36 cellular contexts compared by ENCODE assay signal in genomic region chr3:158430448-158430847, GRCh38.
A peak's percentile ranks its signal among the peaks of the same experiment; 100 is the strongest.
DNase-seq lines count a peak whose midpoint lies in the region; ATAC-seq, FAIRE-seq and TF ChIP-seq lines count a peak whose summit lies in the region.
"Had no signal": no experiment of that assay in that cellular context is flagged by ENCODE, and none has a peak within 500 bp of the region (broad histone marks: within the 10 kb centered on the region; RNA-seq: fewer than 3 reads in every experiment).

No MANE protein-coding gene starts in this region.

- no peak overlapping the region for H3K4me2 ChIP-seq in SK-N-SH
- H3K4me2 ChIP-seq in GM12878 (ENCODE audit: control insufficient read depth, insufficient read depth) = no peak overlapping the region

- H3K27me3 ChIP-seq in SK-N-SH (ENCODE audit: insufficient read depth) (no peaks in the 10 kb centered on the region), GM12878 (replicated peaks in 1 of 2; ENCODE audit: control insufficient read depth in 2 of 2, insufficient read depth in 2 of 2, low read length in 1 of 2) (no peaks in the 10 kb centered on the region)
- H3K27me3 ChIP-seq: cardiac muscle cell, esophagus squamous epithelium, neutrophil, sigmoid colon, SJSA1 had no signal

- no peak for TF ChIP-seq EP300 in SK-N-SH (IDR thresholded peaks at IDR 0.05; ENCODE audit: borderline replicate concordance in 1 of 2, low read depth in 1 of 2, low read length in 1 of 2)
- no peak for TF ChIP-seq EP300 in GM12878 (IDR thresholded peaks at IDR 0.05; ENCODE audit: borderline replicate concordance in 1 of 2, control insufficient read depth in 1 of 2, low read depth in 2 of 2, low read length in 2 of 2)

- no peaks in the 10 kb centered on the region for H3F3A ChIP-seq in SK-N-SH (replicated peaks; ENCODE audit: insufficient read depth)

- H3K4me3 Mint-ChIP-seq in type B pancreatic cell = no peak overlapping the region
- H3K4me3 Mint-ChIP-seq: activated CD4-positive, alpha-beta memory T cell treated with anti-CD3 and anti-CD28 coated beads for 36 hours; activated naive CD4-positive, alpha-beta T cell treated with anti-CD3 and anti-CD28 coated beads, Interleukin-2, amount 50 U/mL, for 24 hours; activated T-helper 17 cell treated with anti-CD3 and anti-CD28 coated beads, Interleukin-2, amount 50 U/mL, for 72 hours; B cell; CD8-positive, alpha-beta T cell; memory B cell; stimulated activated memory B cell treated with anti-CD40 and anti-IgM and Interleukin-4, amounts not matched to agents 10 μg/mL and 1 μg/mL and 100 μg/mL, for 72 hours had no signal

- intact Hi-C loops in GM12878 (cut with micrococcal nuclease; ENCODE audit: unreplicated experiment) = loop anchor here (5.0 kb wide), 2 partner anchors 118 to 323 kb away; partner anchors contain the start of gene SHOX2

- in situ Hi-C loops in GM12878 (cut with MboI) = loop anchor here (5.0 kb wide), 1 partner anchor 563 kb away; no protein-coding TSS in a partner anchor

- H3K27ac ChIP-seq in SK-N-SH (ENCODE audit: low read depth in 2 of 2, low read length in 1 of 2) (peak overlapping the region in 1 of 2 experiments; percentile 22; a peak in 1 of 4 replicates), GM12878 (ENCODE audit: control insufficient read depth, insufficient read depth) (no peak overlapping the region)
- H3K27ac ChIP-seq: cardiac muscle cell, esophagus squamous epithelium, neutrophil, psoas muscle, sigmoid colon, SJSA1 had no signal

- BruUV-seq in GM12878 (replicated peaks; lab: Mats Ljungman, UMichigan) = no TSS peak

- H3K4me3 ChIP-seq in SK-N-SH (ENCODE audit: low read depth in 2 of 2, low read length in 1 of 2) (no peak overlapping the region), GM12878 (no peak overlapping the region)
- H3K4me3 ChIP-seq: cardiac muscle cell, esophagus squamous epithelium, psoas muscle, sigmoid colon, SJSA1 had no signal

- POLR2A ChIA-PET in SK-N-SH (lab: Yijun Ruan, JAX) = no interaction called here
- POLR2A ChIA-PET in GM12878 (lab: Charles Lee) = no interaction called here

- H3K9ac ChIP-seq in SK-N-SH (no peak overlapping the region), GM12878 (ENCODE audit: control insufficient read depth, insufficient read depth, low read length) (no peak overlapping the region)

- TF ChIP-seq CTCF in SK-N-SH (IDR thresholded peaks at IDR 0.05) (no peak), GM12878 (IDR thresholded peaks at IDR 0.05 in 2 of 3, conservative IDR thresholded peaks at IDR 0.05 in 1 of 3; ENCODE audit: control insufficient read depth in 2 of 3, extremely low read depth in 1 of 3, insufficient read depth in 1 of 3, low read depth in 3 of 3, low read length in 3 of 3) (no peak), type B pancreatic cell (conservative IDR thresholded peaks at IDR 0.05) (no peak)

- 97% methylated on average over 1 of the region's 1 CpG for whole genome bisulfite sequencing in SK-N-SH (ENCODE audit: low lambda C conversion rate)
- 96% methylated on average over 1 of the region's 1 CpG for WGBS in GM12878 (ENCODE audit: insufficient coverage, insufficient replicate concordance, low lambda C conversion rate, missing lambda C conversion rate)

- TF ChIP-seq RAD21 in SK-N-SH (IDR thresholded peaks at IDR 0.05; ENCODE audit: low read length) = no peak
- TF ChIP-seq RAD21 in GM12878 (IDR thresholded peaks at IDR 0.05; ENCODE audit: insufficient read depth, low read depth, low read length) = no peak

- DNase-seq in SK-N-SH = no peak
- DNase-seq in NCI-H2107 (lab: John Stamatoyannopoulos, UW) = peak; percentile 11
- DNase-seq in GM12878 (ENCODE audit: low read depth, low spot score) = no peak
- DNase-seq in type B pancreatic cell (ENCODE audit: extremely low spot score, unreplicated experiment) = no peak
- DNase-seq in NCI-H1092 treated with DMSO at 0.1 percent for 48 hours (lab: John Stamatoyannopoulos, UW) = no peak
- DNase-seq in DMS153 (lab: John Stamatoyannopoulos, UW) = no peak
- DNase-seq: activated CD4-positive, alpha-beta memory T cell treated with anti-CD3 and anti-CD28 coated beads for 36 hours; activated CD4-positive, CD25-positive, alpha-beta regulatory T cell treated with anti-CD3 and anti-CD28 coated beads, Interleukin-2, amount 50 U/mL, for 72 hours; activated CD8-positive, alpha-beta memory T cell treated with anti-CD3 and anti-CD28 coated beads, Interleukin-2, amount 50 U/mL, for 4 hours; amygdala; CD8-positive, alpha-beta T cell; cortex of kidney; DMS79; esophagus squamous epithelium; GF-D8; hippocampal formation; NCI-H2081; NCI-H524 treated with DMSO at 0.1 percent for 48 hours; psoas muscle; RPMI8226; sigmoid colon; stimulated activated CD4-positive, alpha-beta T cell treated with anti-CD3 and anti-CD28 coated beads, Interleukin-4, amount 100 ng/mL, for 4 hours; substantia nigra had no signal

- CTCF ChIA-PET in SK-N-SH (lab: Yijun Ruan, JAX) (interaction anchor here (1.3 to 2.0 kb wide), 2 partner anchors 58 to 898 kb away, joined by 3 to 8 read pairs; no protein-coding TSS in a partner anchor), GM12878 (lab: Yijun Ruan, JAX) (interaction anchor here (0.5 to 5.8 kb wide), 5 partner anchors 10 to 824 kb away, joined by 3 to 110 read pairs (median 3); no protein-coding TSS in a partner anchor)

- H3K27ac Mint-ChIP-seq in type B pancreatic cell = peak overlapping the region; percentile 9
- H3K27ac Mint-ChIP-seq: activated CD4-positive, alpha-beta memory T cell treated with anti-CD3 and anti-CD28 coated beads for 36 hours; activated naive CD4-positive, alpha-beta T cell treated with anti-CD3 and anti-CD28 coated beads, Interleukin-2, amount 50 U/mL, for 24 hours; activated T-helper 17 cell treated with anti-CD3 and anti-CD28 coated beads, Interleukin-2, amount 50 U/mL, for 72 hours; B cell; CD8-positive, alpha-beta T cell; memory B cell; stimulated activated memory B cell treated with anti-CD40 and anti-IgM and Interleukin-4, amounts not matched to agents 10 μg/mL and 1 μg/mL and 100 μg/mL, for 72 hours had no signal

- H2AFZ ChIP-seq in SK-N-SH (ENCODE audit: low read depth) (no peak overlapping the region), GM12878 (ENCODE audit: control insufficient read depth, low read depth, low read length) (no peak overlapping the region)

- peaks cover 0 to 12% of the 10 kb centered on the region in 2 experiments; a peak in 3 of 4 replicates for H3K4me1 ChIP-seq in SK-N-SH (ENCODE audit: control insufficient read depth in 1 of 2, insufficient read depth in 2 of 2, low read depth in 1 of 2, low read length in 1 of 2)
- no peaks in the 10 kb centered on the region for H3K4me1 ChIP-seq in GM12878 (ENCODE audit: control insufficient read depth, insufficient read depth, low read length)
- H3K4me1 ChIP-seq: esophagus squamous epithelium, psoas muscle, sigmoid colon, SJSA1 had no signal

- peaks cover 3% of the 10 kb centered on the region for H3K4me1 Mint-ChIP-seq in type B pancreatic cell (ENCODE audit: unreplicated experiment)
- H3K4me1 Mint-ChIP-seq: activated naive CD4-positive, alpha-beta T cell treated with anti-CD3 and anti-CD28 coated beads, Interleukin-2, amount 50 U/mL, for 24 hours; activated T-helper 17 cell treated with anti-CD3 and anti-CD28 coated beads, Interleukin-2, amount 50 U/mL, for 72 hours; B cell; memory B cell; stimulated activated memory B cell treated with anti-CD40 and anti-IgM and Interleukin-4, amounts not matched to agents 10 μg/mL and 1 μg/mL and 100 μg/mL, for 72 hours had no signal

- TF ChIP-seq POLR2A in GM12878 (IDR thresholded peaks at IDR 0.05; ENCODE audit: low read depth, low read length) = no peak

- H3K36me3 ChIP-seq in SK-N-SH (replicated peaks in 1 of 2; ENCODE audit: control insufficient read depth in 1 of 2, insufficient read depth in 2 of 2, low read length in 1 of 2) (no peaks in the 10 kb centered on the region), GM12878 (ENCODE audit: control insufficient read depth in 2 of 2, insufficient read depth in 2 of 2, low read length in 1 of 2) (no peaks in the 10 kb centered on the region)
- H3K36me3 ChIP-seq: cardiac muscle cell, esophagus squamous epithelium, neutrophil, sigmoid colon, SJSA1 had no signal

- FAIRE-seq in GM12878 (lab: Jason Lieb, UNC) = peak; percentile 57
- FAIRE-seq: HepG2, TTC549 had no signal

- no peaks in the 10 kb centered on the region for H4K20me1 ChIP-seq in SK-N-SH (ENCODE audit: insufficient read depth)
- H4K20me1 ChIP-seq in GM12878 (ENCODE audit: control insufficient read depth, insufficient read depth) = no peaks in the 10 kb centered on the region

- H3K9me3 ChIP-seq in SK-N-SH (no peaks in the 10 kb centered on the region), GM12878 (replicated peaks; ENCODE audit: control insufficient read depth, insufficient read depth, low read length) (no peaks in the 10 kb centered on the region)
- H3K9me3 ChIP-seq: esophagus squamous epithelium, neutrophil, psoas muscle, sigmoid colon, SJSA1 had no signal

- H3K36me3 Mint-ChIP-seq in type B pancreatic cell = no peaks in the 10 kb centered on the region
- H3K36me3 Mint-ChIP-seq: activated CD4-positive, alpha-beta memory T cell treated with anti-CD3 and anti-CD28 coated beads for 36 hours; activated naive CD4-positive, alpha-beta T cell treated with anti-CD3 and anti-CD28 coated beads, Interleukin-2, amount 50 U/mL, for 24 hours; CD8-positive, alpha-beta T cell; memory B cell; stimulated activated memory B cell treated with anti-CD40 and anti-IgM and Interleukin-4, amounts not matched to agents 10 μg/mL and 1 μg/mL and 100 μg/mL, for 72 hours had no signal

- H3K9me3 Mint-ChIP-seq in type B pancreatic cell = no peaks in the 10 kb centered on the region
- H3K9me3 Mint-ChIP-seq: activated CD4-positive, alpha-beta memory T cell treated with anti-CD3 and anti-CD28 coated beads for 36 hours; activated naive CD4-positive, alpha-beta T cell treated with anti-CD3 and anti-CD28 coated beads, Interleukin-2, amount 50 U/mL, for 24 hours; activated T-helper 17 cell treated with anti-CD3 and anti-CD28 coated beads, Interleukin-2, amount 50 U/mL, for 72 hours; CD8-positive, alpha-beta T cell; memory B cell; stimulated activated memory B cell treated with anti-CD40 and anti-IgM and Interleukin-4, amounts not matched to agents 10 μg/mL and 1 μg/mL and 100 μg/mL, for 72 hours had no signal

- H3K27me3 Mint-ChIP-seq in type B pancreatic cell = no peaks in the 10 kb centered on the region
- H3K27me3 Mint-ChIP-seq: activated CD4-positive, alpha-beta memory T cell treated with anti-CD3 and anti-CD28 coated beads for 36 hours; activated naive CD4-positive, alpha-beta T cell treated with anti-CD3 and anti-CD28 coated beads, Interleukin-2, amount 50 U/mL, for 24 hours; activated T-helper 17 cell treated with anti-CD3 and anti-CD28 coated beads, Interleukin-2, amount 50 U/mL, for 72 hours; B cell; memory B cell; stimulated activated memory B cell treated with anti-CD40 and anti-IgM and Interleukin-4, amounts not matched to agents 10 μg/mL and 1 μg/mL and 100 μg/mL, for 72 hours had no signal

- no peaks in the 10 kb centered on the region; the same call in 1 of the 2 replicates for H3K9me2 ChIP-seq in SK-N-SH

- SMC1A ChIA-PET in GM12878 (lab: Charles Lee; ENCODE audit: uncharacterized antibody, unreplicated experiment) = interaction anchor here (0.8 to 5.6 kb wide), 10 partner anchors 9 to 567 kb away, joined by 3 to 60 read pairs (median 4); partner anchors contain the start of gene RSRC1

- ATAC-seq in SK-N-SH treated with all-trans-retinoic acid at 6 μM for 48 hours (peak; percentile 32; the same call in 2 of the 3 replicates), GM12878 (peak; percentile 59), GM19351 (IDR thresholded peaks at IDR 0.05; ENCODE audit: unreplicated experiment) (no peak)
- ATAC-seq: activated T-helper 17 cell treated with anti-CD3 and anti-CD28 coated beads, Interleukin-2, amount 50 U/mL, for 72 hours; CD8-positive, alpha-beta T cell; HepG2; left lobe of liver; psoas muscle; stimulated activated memory B cell treated with anti-CD40 and anti-IgM and Interleukin-4, amounts not matched to agents 10 μg/mL and 1 μg/mL and 100 μg/mL, for 72 hours had no signal

- RAD21 ChIA-PET in GM12878 (lab: Charles Lee; ENCODE audit: unreplicated experiment) = interaction anchor here (0.9 to 5.1 kb wide), 4 partner anchors 9 to 321 kb away, joined by 3 to 47 read pairs (median 6); partner anchors contain the start of gene RSRC1

- no peaks in the 10 kb centered on the region for H3K79me2 ChIP-seq in SK-N-SH (ENCODE audit: insufficient read depth)
- no peaks in the 10 kb centered on the region for H3K79me2 ChIP-seq in GM12878 (ENCODE audit: control insufficient read depth, insufficient read depth, low read length)
